Comparison of ENCODE assay signal across 9 cellular contexts in genomic region chr16:75252946-75253911, GRCh38. TPM values are rescaled to one million over a fixed set of nuclear protein-coding genes. Genes with fewer than 3 reads are reported as not detected.
DNase-seq lines count a peak whose midpoint lies in the region; ATAC-seq and TF ChIP-seq lines count a peak whose summit lies in the region.
"Had no signal": no experiment of that assay in that cellular context is flagged by ENCODE, and none has a peak within 500 bp of the region (broad histone marks: within the 10 kb centered on the region; RNA-seq: fewer than 3 reads in every experiment).

No MANE protein-coding gene starts in this region.

- H3K27ac ChIP-seq in cardiac muscle cell (peak overlapping the region; percentile 87), esophagus (ENCODE audit: low read depth in 2 of 2, low read length in 1 of 2) (peak overlapping the region; percentile 51 to 65), mesendoderm (ENCODE audit: low read depth, low read length) (peak overlapping the region; percentile 94), aorta (ENCODE audit: low read depth in 1 of 2, low read length in 2 of 2) (peak overlapping the region in 1 of 2 donors; percentile 95)

- TF ChIP-seq CTCF in cardiac muscle cell (IDR thresholded peaks at IDR 0.05; ENCODE audit: low read depth, low read length) = no peak

- ATAC-seq in aorta (ENCODE audit: low FRiP score) (no peak), HG03095 (IDR thresholded peaks at IDR 0.05; ENCODE audit: unreplicated experiment) (no peak)

- no peaks in the 10 kb centered on the region for H3K27me3 ChIP-seq in cardiac muscle cell
- no peaks in the 10 kb centered on the region for H3K27me3 ChIP-seq in esophagus (ENCODE audit: control insufficient read depth in 1 of 2, insufficient read depth in 2 of 2, low read length in 2 of 2)
- no peaks in the 10 kb centered on the region for H3K27me3 ChIP-seq in mesendoderm (ENCODE audit: insufficient read depth, low read length, poor library complexity)
- H3K27me3 ChIP-seq in aorta (ENCODE audit: control insufficient read depth in 1 of 2, insufficient read depth in 2 of 2, low read length in 1 of 2) = no peaks in the 10 kb centered on the region

- peak overlapping the region; percentile 15 for H3K4me2 ChIP-seq in mesendoderm (ENCODE audit: low read length)

- H3K4me3 ChIP-seq in cardiac muscle cell (no peak overlapping the region), esophagus (ENCODE audit: low read depth in 1 of 2, low read length in 2 of 2) (no peak overlapping the region), mesendoderm (ENCODE audit: low read length) (no peak overlapping the region), aorta (ENCODE audit: low read length in 2 of 2) (no peak overlapping the region)

- no peaks in the 10 kb centered on the region for H3K36me3 ChIP-seq in cardiac muscle cell
- no peaks in the 10 kb centered on the region for H3K36me3 ChIP-seq in esophagus (ENCODE audit: control insufficient read depth in 2 of 2, insufficient read depth in 2 of 2, low read length in 1 of 2)
- H3K36me3 ChIP-seq in mesendoderm (ENCODE audit: control insufficient read depth, insufficient read depth, low read length) = no peaks in the 10 kb centered on the region
- no peaks in the 10 kb centered on the region for H3K36me3 ChIP-seq in aorta (ENCODE audit: control insufficient read depth in 1 of 2, insufficient read depth in 2 of 2, low read length in 1 of 2)

- H3K56ac ChIP-seq in mesendoderm (ENCODE audit: low read length) = peak overlapping the region; percentile 91

- 46 to 60% methylated on average over 15 of the region's 15 CpGs for WGBS in esophagus, 2 donors
- no CpG with 5 or more reads among the region's 15 CpGs for WGBS in mesendoderm (ENCODE audit: extremely low coverage, insufficient coverage, low lambda C conversion rate)
- WGBS in aorta, 2 donors = 6 to 10% methylated on average over 14 to 15 of the region's 15 CpGs

- H2BK120ac ChIP-seq in mesendoderm (ENCODE audit: low read depth, low read length) = peak overlapping the region; percentile 75

- H3K4me1 ChIP-seq in cardiac muscle cell (ENCODE audit: low read depth) (peaks cover 67% of the 10 kb centered on the region), esophagus (ENCODE audit: control insufficient read depth in 2 of 2, insufficient read depth in 2 of 2, low read length in 1 of 2) (peaks cover 32 to 51% of the 10 kb centered on the region in 2 donors), mesendoderm (ENCODE audit: control insufficient read depth, low read depth, low read length) (peaks cover 44% of the 10 kb centered on the region), aorta (ENCODE audit: control insufficient read depth in 1 of 2, insufficient read depth in 2 of 2, low read length in 2 of 2) (no peaks in the 10 kb centered on the region)

- peak overlapping the region; percentile 82 for H3K9ac ChIP-seq in mesendoderm (ENCODE audit: low read length)

- H4K5ac ChIP-seq in mesendoderm (ENCODE audit: low read length) = no peak overlapping the region

- DNase-seq in cardiac muscle cell (ENCODE audit: low read depth in 1 of 2, low spot score in 1 of 2) (peak in 1 of 2 donors; percentile 92), cardiac septum (ENCODE audit: low spot score) (no peak), mesendoderm (peak; percentile 99), aorta (peak; percentile 54 to 77), NCI-H2029 (lab: John Stamatoyannopoulos, UW) (no peak), DMS153 (lab: John Stamatoyannopoulos, UW) (no peak)

- H3K9me3 ChIP-seq in cardiac muscle cell (ENCODE audit: low read depth) = no peaks in the 10 kb centered on the region
- no peaks in the 10 kb centered on the region for H3K9me3 ChIP-seq in esophagus (ENCODE audit: control insufficient read depth in 2 of 2, insufficient read depth in 1 of 2, low read depth in 1 of 2, low read length in 1 of 2)
- H3K9me3 ChIP-seq in aorta (ENCODE audit: control insufficient read depth, low read length) = no peaks in the 10 kb centered on the region

- peaks cover 19% of the 10 kb centered on the region for H3K79me1 ChIP-seq in mesendoderm (ENCODE audit: low read length)

- H3K18ac ChIP-seq in mesendoderm (ENCODE audit: low read length) = peak overlapping the region; percentile 51

- peak overlapping the region; percentile 93 for H3K4ac ChIP-seq in mesendoderm (ENCODE audit: low read depth, low read length)

- H2AK5ac ChIP-seq in mesendoderm (ENCODE audit: low read length) = peak overlapping the region; percentile 17

- no peak overlapping the region for H2BK15ac ChIP-seq in mesendoderm (replicated peaks; ENCODE audit: low read depth)

- H4K8ac ChIP-seq in mesendoderm (ENCODE audit: low read depth, low read length) = no peak overlapping the region

- no peak overlapping the region for H3K23ac ChIP-seq in mesendoderm (ENCODE audit: low read length)

- peak overlapping the region; percentile 93 for H2BK5ac ChIP-seq in mesendoderm (ENCODE audit: low read length)

- peaks cover 66% of the 10 kb centered on the region for H3K79me2 ChIP-seq in mesendoderm (ENCODE audit: control insufficient read depth, insufficient read depth, low read length)

- intact Hi-C loops in cardiac septum (cut with DNase I) (no loop called here), aorta (cut with DNase I) (loop anchor here in 1 of 2 donors (5.0 kb wide), 1 partner anchor 54 kb away; no protein-coding TSS in a partner anchor)

RNA-seq across cellular contexts. Expression of gene BCAR1, which starts 1.8 kb away (rescaled TPM):
- total RNA-seq in cardiac muscle cell = 105 and 121 TPM in 2 replicates
- 83.7 and 106 TPM in 2 replicates for polyA plus RNA-seq in cardiac muscle cell
- 80.3 TPM for total RNA-seq in cardiac septum
- 10 to 100 TPM; 20.2 to 25.7 TPM for polyA plus RNA-seq in esophagus
- 108 TPM for polyA plus RNA-seq in mesendoderm (2013, experiment 1 of 2)
- polyA plus RNA-seq in mesendoderm (2013, experiment 2 of 2) = 108 TPM
- 100 to 1,000 TPM; 125 to 140 TPM for total RNA-seq in aorta
- polyA plus RNA-seq in aorta = 10 to 100 TPM; 28.7 to 56.3 TPM

RNA-seq across cellular contexts. Expression of gene CTRB1, which starts 34.4 kb away (rescaled TPM):
- total RNA-seq in cardiac muscle cell (not detected in 2 replicates), cardiac septum (not detected), aorta (1 to 10 TPM; 3.4 to 6.8 TPM)
- polyA plus RNA-seq in cardiac muscle cell (0.22 and 1.1 TPM in 2 replicates), esophagus (1 to 10 TPM in 1 of 2 donors, under 1 TPM in 1; 0.34 to 2.0 TPM), aorta (10 to 100 TPM in 1 of 2 donors, 1 to 10 TPM in 1; 5.7 to 17.4 TPM)
- not detected for polyA plus RNA-seq in mesendoderm (2013, experiment 1 of 2)
- polyA plus RNA-seq in mesendoderm (2013, experiment 2 of 2) = 0.04 TPM
- total RNA-seq: pulmonary artery endothelial cell had no signal

RNA-seq across cellular contexts. Expression of gene CTRB2, which starts 46.3 kb away (rescaled TPM):
- total RNA-seq in cardiac muscle cell = 0.63 TPM in 1 of 2 replicates, not detected in the other
- 0.76 TPM in 1 of 2 replicates, not detected in the other for polyA plus RNA-seq in cardiac muscle cell
- total RNA-seq in cardiac septum = not detected
- polyA plus RNA-seq in esophagus = 1 to 10 TPM in 1 of 2 donors, under 1 TPM in 1; 0.35 to 1.7 TPM
- polyA plus RNA-seq in mesendoderm (2013, experiment 1 of 2) = 0.06 TPM
- polyA plus RNA-seq in mesendoderm (2013, experiment 2 of 2) = not detected
- total RNA-seq in aorta = 10 to 100 TPM in 1 of 2 donors, 1 to 10 TPM in 1; 9.1 to 11.6 TPM
- 10 to 100 TPM; 12.7 to 19.0 TPM for polyA plus RNA-seq in aorta
- total RNA-seq: pulmonary artery endothelial cell had no signal

Comparison
In these comparisons a context has a peak if more than half of its experiments do, and no peak if none do; other contexts are left out.
1. DNase-seq: peak in mesendoderm (single experiment) and aorta (2 of 2); none in cardiac septum (single experiment), NCI-H2029 (single experiment) and DMS153 (single experiment).